Comparison of ENCODE assay signal across 10 cellular contexts in genomic region chr1:248305672-248306071, GRCh38. TPM values are rescaled to one million over a fixed set of nuclear protein-coding genes. Genes with fewer than 3 reads are reported as not detected.
A peak's percentile ranks its signal among the peaks of the same experiment; 100 is the strongest.
DNase-seq lines count a peak whose midpoint lies in the region; FAIRE-seq and TF ChIP-seq lines count a peak whose summit lies in the region.
"Not testable (repeated sequence)": the region's sequence is repeated elsewhere in the genome, so short reads cannot be mapped to it uniquely, and the experiment has no call there.
"Had no signal": no experiment of that assay in that cellular context is flagged by ENCODE, and none has a peak within 500 bp of the region (broad histone marks: within the 10 kb centered on the region; RNA-seq: fewer than 3 reads in every experiment).

No MANE protein-coding gene starts in this region.

- H3K27me3 ChIP-seq in MG63 = not testable (repeated sequence)

- not testable (repeated sequence) for H3K4me3 ChIP-seq in MG63

- not testable (repeated sequence) for H3K9me3 ChIP-seq in MG63

- not testable (repeated sequence) for H3K36me3 ChIP-seq in MG63

- FAIRE-seq in GM12891 (lab: Jason Lieb, UNC) = peak; percentile 35

- peak; percentile 28 for DNase-seq in DMS53 treated with DMSO at 0.1 percent for 48 hours (lab: John Stamatoyannopoulos, UW; ENCODE audit: unreplicated experiment)
- not testable (repeated sequence) for DNase-seq in GM12891 (ENCODE audit: insufficient read length, low spot score)
- DNase-seq in MG63 = peak; percentile 3
- peak; percentile 23 for DNase-seq in SK-MEL-5 (ENCODE audit: low read depth, low spot score)

- in situ Hi-C loops in SK-MEL-5 (cut with HindIII; ENCODE audit: low pct_unique_long_range_greater_than_20kb, low sequenced_read_pairs) = not testable (repeated sequence)

- not testable (repeated sequence) for TF ChIP-seq POLR2A in GM12891 (IDR thresholded peaks at IDR 0.05; ENCODE audit: low read depth, low read length)

RNA-seq across cellular contexts. Expression of gene OR2T12, which starts 2.4 kb away (rescaled TPM):
- polyA plus RNA-seq in GM12891 (2012; ENCODE audit: low read depth, missing spikeins) = not detected
- not detected in 2 replicates for total RNA-seq in MG63 (2014; rRNA removed; shearing (Covaris generic); ENCODE audit: low replicate concordance)
- total RNA-seq in SK-MEL-5 (2014; rRNA removed; shearing (Covaris generic)) = not detected in 2 replicates
- not detected in 2 replicates for polyA plus RNA-seq in SK-MEL-5 (2015; cell fraction: cytosol; rRNA removed)
- not detected in 2 replicates for polyA plus RNA-seq in SK-MEL-5 (2015; cell fraction: nucleus; rRNA removed)
- total RNA-seq: A673; CD4-positive, alpha-beta memory T cell; CD4-positive, CD25-positive, alpha-beta regulatory T cell; CD8-positive, alpha-beta memory T cell had no signal
- polyA plus RNA-seq: AG04450; CD14-positive monocyte; CD4-positive, alpha-beta memory T cell; CD4-positive, CD25-positive, alpha-beta regulatory T cell; CD8-positive, alpha-beta memory T cell had no signal

RNA-seq across cellular contexts. Expression of gene OR2M7, which starts 18.7 kb away (rescaled TPM):
- not detected for polyA plus RNA-seq in GM12891 (2012; ENCODE audit: low read depth, missing spikeins)
- total RNA-seq in MG63 (2014; rRNA removed; shearing (Covaris generic); ENCODE audit: low replicate concordance) = not detected in 2 replicates
- not detected in 2 replicates for total RNA-seq in SK-MEL-5 (2014; rRNA removed; shearing (Covaris generic))
- polyA plus RNA-seq in SK-MEL-5 (2015; cell fraction: cytosol; rRNA removed) = not detected in 2 replicates
- polyA plus RNA-seq in SK-MEL-5 (2015; cell fraction: nucleus; rRNA removed) = not detected in 2 replicates
- total RNA-seq: A673; CD4-positive, alpha-beta memory T cell; CD4-positive, CD25-positive, alpha-beta regulatory T cell; CD8-positive, alpha-beta memory T cell had no signal
- polyA plus RNA-seq: AG04450; CD14-positive monocyte; CD4-positive, alpha-beta memory T cell; CD4-positive, CD25-positive, alpha-beta regulatory T cell; CD8-positive, alpha-beta memory T cell had no signal

RNA-seq across cellular contexts. Expression of gene OR2T33, which starts 27.9 kb away (rescaled TPM):
- not detected for polyA plus RNA-seq in GM12891 (2012; ENCODE audit: low read depth, missing spikeins)
- not detected in 2 replicates for total RNA-seq in MG63 (2014; rRNA removed; shearing (Covaris generic); ENCODE audit: low replicate concordance)
- total RNA-seq in SK-MEL-5 (2014; rRNA removed; shearing (Covaris generic)) = not detected in 2 replicates
- polyA plus RNA-seq in SK-MEL-5 (2015; cell fraction: cytosol; rRNA removed) = not detected in 2 replicates
- polyA plus RNA-seq in SK-MEL-5 (2015; cell fraction: nucleus; rRNA removed) = not detected in 2 replicates
- total RNA-seq: A673; CD4-positive, alpha-beta memory T cell; CD4-positive, CD25-positive, alpha-beta regulatory T cell; CD8-positive, alpha-beta memory T cell had no signal
- polyA plus RNA-seq: AG04450; CD14-positive monocyte; CD4-positive, alpha-beta memory T cell; CD4-positive, CD25-positive, alpha-beta regulatory T cell; CD8-positive, alpha-beta memory T cell had no signal

RNA-seq across cellular contexts. Expression of gene OR14C36, which starts 42.9 kb away (rescaled TPM):
- not detected for polyA plus RNA-seq in GM12891 (2012; ENCODE audit: low read depth, missing spikeins)
- total RNA-seq in MG63 (2014; rRNA removed; shearing (Covaris generic); ENCODE audit: low replicate concordance) = not detected in 2 replicates
- total RNA-seq in SK-MEL-5 (2014; rRNA removed; shearing (Covaris generic)) = not detected in 2 replicates
- polyA plus RNA-seq in SK-MEL-5 (2015; cell fraction: cytosol; rRNA removed) = not detected in 2 replicates
- not detected in 2 replicates for polyA plus RNA-seq in SK-MEL-5 (2015; cell fraction: nucleus; rRNA removed)
- total RNA-seq: A673; CD4-positive, alpha-beta memory T cell; CD4-positive, CD25-positive, alpha-beta regulatory T cell; CD8-positive, alpha-beta memory T cell had no signal
- polyA plus RNA-seq: AG04450; CD14-positive monocyte; CD4-positive, alpha-beta memory T cell; CD4-positive, CD25-positive, alpha-beta regulatory T cell; CD8-positive, alpha-beta memory T cell had no signal

RNA-seq across cellular contexts. Expression of gene OR2T4, which starts 55.8 kb away (rescaled TPM):
- polyA plus RNA-seq in GM12891 (2012; ENCODE audit: low read depth, missing spikeins) = not detected
- total RNA-seq in MG63 (2014; rRNA removed; shearing (Covaris generic); ENCODE audit: low replicate concordance) = not detected in 2 replicates
- total RNA-seq in SK-MEL-5 (2014; rRNA removed; shearing (Covaris generic)) = not detected in 2 replicates
- polyA plus RNA-seq in SK-MEL-5 (2015; cell fraction: cytosol; rRNA removed) = not detected in 2 replicates
- not detected in 2 replicates for polyA plus RNA-seq in SK-MEL-5 (2015; cell fraction: nucleus; rRNA removed)
- total RNA-seq: A673; CD4-positive, alpha-beta memory T cell; CD4-positive, CD25-positive, alpha-beta regulatory T cell; CD8-positive, alpha-beta memory T cell had no signal
- polyA plus RNA-seq: AG04450; CD14-positive monocyte; CD4-positive, alpha-beta memory T cell; CD4-positive, CD25-positive, alpha-beta regulatory T cell; CD8-positive, alpha-beta memory T cell had no signal
